Comparison of ENCODE assay signal across 10 cellular contexts in genomic region chr6:30883476-30883742, GRCh38. TPM values are rescaled to one million over a fixed set of nuclear protein-coding genes. Genes with fewer than 3 reads are reported as not detected.
DNase-seq lines count a peak whose midpoint lies in the region; ATAC-seq and TF ChIP-seq lines count a peak whose summit lies in the region.
"Had no signal": no experiment of that assay in that cellular context is flagged by ENCODE, and none has a peak within 500 bp of the region (broad histone marks: within the 10 kb centered on the region; RNA-seq: fewer than 3 reads in every experiment).

No MANE protein-coding gene starts in this region.

- intact Hi-C loops in cardiac septum (cut with DNase I) (loop anchor here (2.0 to 5.0 kb wide), 2 partner anchors 137 to 206 kb away; no protein-coding TSS in a partner anchor), breast epithelium (cut with DNase I; ENCODE audit: low total_unique reads) (no loop called here), upper lobe of right lung (cut with DNase I) (no loop called here)

- H3K4me1 ChIP-seq in cardiac muscle cell (ENCODE audit: low read depth), result peaks cover 57% of the 10 kb centered on the region
- peaks cover 7 to 9% of the 10 kb centered on the region in 2 donors for H3K4me1 ChIP-seq in breast epithelium
- peaks cover 32 to 34% of the 10 kb centered on the region in 2 donors for H3K4me1 ChIP-seq in mucosa of rectum (ENCODE audit: control insufficient read depth in 2 of 2, insufficient read depth in 2 of 2, low read length in 2 of 2)
- peaks cover 26% of the 10 kb centered on the region for H3K4me1 ChIP-seq in upper lobe of right lung

- H3K4me3 ChIP-seq in cardiac muscle cell (peak overlapping the region; percentile 63), breast epithelium (peak overlapping the region in 2 of 3 donors; percentile 84 to 93), mucosa of rectum (ENCODE audit: low read length in 2 of 2) (peak overlapping the region; percentile 86 to 89), upper lobe of right lung (peak overlapping the region; percentile 69)

- TF ChIP-seq POLR2A in breast epithelium (IDR thresholded peaks at IDR 0.05), result no peak

- H3K27me3 ChIP-seq in cardiac muscle cell (no peaks in the 10 kb centered on the region), breast epithelium (no peaks in the 10 kb centered on the region), mucosa of rectum (ENCODE audit: control insufficient read depth in 2 of 2, insufficient read depth in 2 of 2, low read length in 2 of 2) (no peaks in the 10 kb centered on the region), upper lobe of right lung (no peaks in the 10 kb centered on the region)

- no peaks in the 10 kb centered on the region for H3K36me3 ChIP-seq in cardiac muscle cell
- H3K36me3 ChIP-seq in breast epithelium, result no peaks in the 10 kb centered on the region
- no peaks in the 10 kb centered on the region for H3K36me3 ChIP-seq in mucosa of rectum (ENCODE audit: control insufficient read depth in 2 of 2, insufficient read depth in 2 of 2, low read length in 2 of 2)
- no peaks in the 10 kb centered on the region for H3K36me3 ChIP-seq in upper lobe of right lung

- ATAC-seq in upper lobe of right lung (no peak), HG03432 (IDR thresholded peaks at IDR 0.05; ENCODE audit: unreplicated experiment) (no peak)

- H3K9me3 ChIP-seq in cardiac muscle cell (ENCODE audit: low read depth), result no peaks in the 10 kb centered on the region
- H3K9me3 ChIP-seq in breast epithelium, result no peaks in the 10 kb centered on the region
- H3K9me3 ChIP-seq in mucosa of rectum (ENCODE audit: control insufficient read depth in 2 of 2, low read length in 2 of 2), result no peaks in the 10 kb centered on the region
- no peaks in the 10 kb centered on the region for H3K9me3 ChIP-seq in upper lobe of right lung

- DNase-seq in cardiac muscle cell (ENCODE audit: low read depth in 1 of 2, low spot score in 1 of 2) (no peak), cardiac septum (ENCODE audit: low spot score) (no peak), breast epithelium (ENCODE audit: low spot score in 2 of 2) (no peak), upper lobe of right lung (no peak), HUDEP-2 (lab: John Stamatoyannopoulos, UW; ENCODE audit: unreplicated experiment in 76 of 76) (no peak), NCI-H2196 (lab: John Stamatoyannopoulos, UW; ENCODE audit: unreplicated experiment) (no peak)
- DNase-seq: NCI-H446 treated with DMSO at 0.1 percent for 48 hours had no signal

- peak overlapping the region; percentile 94 for H3K27ac ChIP-seq in cardiac muscle cell
- H3K27ac ChIP-seq in breast epithelium, result peak overlapping the region; percentile 98
- H3K27ac ChIP-seq in mucosa of rectum (ENCODE audit: low read depth in 2 of 2, low read length in 2 of 2), result peak overlapping the region; percentile 95 to 99
- peak overlapping the region; percentile 80 for H3K27ac ChIP-seq in upper lobe of right lung

- peak overlapping the region; percentile 97 to 98 for H3K9ac ChIP-seq in mucosa of rectum (ENCODE audit: low read depth in 1 of 2, low read length in 2 of 2)

- TF ChIP-seq CTCF in cardiac muscle cell (IDR thresholded peaks at IDR 0.05; ENCODE audit: low read depth, low read length) (no peak), breast epithelium (IDR thresholded peaks at IDR 0.05) (no peak), upper lobe of right lung (IDR thresholded peaks at IDR 0.05) (no peak)

RNA-seq across cellular contexts. Expression of gene DDR1, which starts 0.9 kb away (rescaled TPM):
- total RNA-seq in cardiac muscle cell (125 and 136 TPM in 2 replicates), cardiac septum (61.4 TPM), breast epithelium (100 to 1,000 TPM in 1 of 3 donors, 10 to 100 TPM in 2; 18.1 to 149 (median 72.1) TPM), upper lobe of right lung (102 TPM)
- 108 and 118 TPM in 2 replicates for polyA plus RNA-seq in cardiac muscle cell

RNA-seq across cellular contexts. Expression of gene GTF2H4, which starts 24.6 kb away (rescaled TPM):
- total RNA-seq in cardiac muscle cell, result 24.0 and 25.8 TPM in 2 replicates
- polyA plus RNA-seq in cardiac muscle cell, result 18.0 and 20.7 TPM in 2 replicates
- total RNA-seq in cardiac septum, result 16.0 TPM
- total RNA-seq in breast epithelium, result 10 to 100 TPM; 10.4 to 13.4 (median 11.1) TPM
- total RNA-seq in upper lobe of right lung, result 44.6 TPM

RNA-seq across cellular contexts. Expression of gene VARS2, which starts 30.6 kb away (rescaled TPM):
- total RNA-seq in cardiac muscle cell (59.3 and 61.3 TPM in 2 replicates), cardiac septum (24.7 TPM), breast epithelium (10 to 100 TPM; 15.7 to 19.2 (median 16.8) TPM), upper lobe of right lung (28.7 TPM)
- 24.8 and 27.5 TPM in 2 replicates for polyA plus RNA-seq in cardiac muscle cell

RNA-seq across cellular contexts. Expression of gene SFTA2, which starts 48.6 kb away (rescaled TPM):
- total RNA-seq in cardiac muscle cell (not detected in 2 replicates), cardiac septum (not detected), breast epithelium (not detected), upper lobe of right lung (369 TPM)
- 0.86 and 1.8 TPM in 2 replicates for polyA plus RNA-seq in cardiac muscle cell
- total RNA-seq: H4 had no signal

RNA-seq across cellular contexts. Expression of gene MUCL3, which starts 57.4 kb away (rescaled TPM):
- total RNA-seq in cardiac muscle cell, result not detected in 2 replicates
- polyA plus RNA-seq in cardiac muscle cell, result 0.12 TPM in 1 of 2 replicates, not detected in the other
- total RNA-seq in cardiac septum, result not detected
- not detected for total RNA-seq in breast epithelium
- 4.6 TPM for total RNA-seq in upper lobe of right lung
- total RNA-seq: H4 had no signal
